Comparison of ENCODE assay signal across 1 cellular context in the genomic region with DNA sequence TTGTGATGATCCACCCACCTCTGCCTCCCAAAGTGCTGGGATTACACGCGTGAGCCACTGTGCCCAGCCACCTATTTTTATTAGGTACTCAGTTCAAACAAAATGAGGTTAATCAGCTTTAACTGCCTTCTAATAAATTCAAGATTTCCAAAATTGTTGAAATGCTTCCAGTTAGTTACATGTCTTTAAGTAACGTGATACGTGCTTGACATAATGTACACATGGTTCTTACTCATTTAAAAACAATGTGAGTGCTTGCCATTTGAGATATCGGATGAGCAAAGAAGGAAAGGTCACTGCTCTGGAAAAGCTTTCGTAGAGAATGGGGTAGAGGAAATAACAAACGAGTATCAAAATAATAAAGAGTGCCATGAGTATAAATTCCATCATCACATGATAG.
TF ChIP-seq lines count a peak whose summit lies in the region.

No MANE protein-coding gene starts in this region.

TF ChIP-seq in SK-N-SH, 30 proteins besides CTCF, POLR2A, EP300 and RAD21 (continued from another document):
- TF ChIP-seq FOSL2 (IDR thresholded peaks at IDR 0.05; ENCODE audit: borderline replicate concordance, low read depth) (peak; percentile 92), RCOR1 (IDR thresholded peaks at IDR 0.05; ENCODE audit: low read length) (no peak; the same call in 1 of the 2 replicates), RFX5 (IDR thresholded peaks at IDR 0.05; ENCODE audit: low read length) (no peak), NFIC (IDR thresholded peaks at IDR 0.05; ENCODE audit: borderline replicate concordance) (peak; percentile 86)
